Comparison of ENCODE assay signal across 15 cellular contexts in the genomic region with DNA sequence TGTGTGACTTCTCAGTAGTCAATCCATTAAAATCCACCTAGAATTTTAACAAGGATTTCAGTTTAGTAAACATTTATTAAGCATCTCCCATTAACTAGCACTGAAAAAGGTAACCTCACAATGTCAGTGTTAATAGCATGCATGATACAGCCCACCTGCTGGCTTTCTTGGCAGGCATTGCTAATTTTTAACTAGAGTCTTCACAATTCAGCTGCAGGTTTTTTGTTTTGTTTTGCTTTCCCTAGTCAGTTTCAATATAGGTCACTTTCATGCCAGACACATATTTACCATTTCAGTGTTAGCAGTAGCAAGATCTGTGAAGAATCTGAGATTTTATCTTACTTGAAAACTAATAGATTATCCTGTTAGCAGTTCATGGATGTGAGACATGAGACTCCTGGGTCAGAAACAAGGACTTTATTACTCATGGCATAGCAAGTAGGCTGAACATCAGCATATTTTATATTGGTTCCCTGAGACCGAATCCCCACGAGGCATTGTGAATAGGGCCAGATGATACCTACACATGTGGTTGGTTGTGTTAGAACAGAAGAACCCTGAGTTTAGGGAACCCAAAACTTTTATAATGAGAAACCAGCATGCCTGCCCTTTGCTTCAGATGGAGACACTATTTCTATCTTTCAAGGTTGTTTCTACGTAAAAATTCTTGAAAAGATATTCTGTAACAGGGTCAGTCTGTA.
A peak's percentile ranks its signal among the peaks of the same experiment; 100 is the strongest.
DNase-seq lines count a peak whose midpoint lies in the region; ATAC-seq and TF ChIP-seq lines count a peak whose summit lies in the region.
"Had no signal": no experiment of that assay in that cellular context is flagged by ENCODE, and none has a peak within 500 bp of the region (broad histone marks: within the 10 kb centered on the region; RNA-seq: fewer than 3 reads in every experiment).

No MANE protein-coding gene starts in this region.

- TF ChIP-seq POLR2A in testis (IDR thresholded peaks at IDR 0.05), result no peak

- H3K4me3 ChIP-seq in testis, result no peak overlapping the region
- H3K4me3 ChIP-seq: left ventricle myocardium inferior had no signal

- H3K4me3 Mint-ChIP-seq in CD14-positive monocyte (no peak overlapping the region), osteocyte (ENCODE audit: unreplicated experiment) (no peak overlapping the region)
- H3K4me3 Mint-ChIP-seq: activated CD4-positive, alpha-beta memory T cell treated with anti-CD3 and anti-CD28 coated beads, Interleukin-2, amount 10 ng/mL, durations not matched to agents 7 days and 5 days; activated naive CD8-positive, alpha-beta T cell treated with anti-CD3 and anti-CD28 coated beads, Interleukin-2, amount 10 ng/mL, durations not matched to agents 7 days and 5 days had no signal

- H3K9me3 Mint-ChIP-seq in CD14-positive monocyte (peaks cover 0 to 2% (median 0%) of the 10 kb centered on the region in 7 donors), osteocyte (ENCODE audit: unreplicated experiment) (no peaks in the 10 kb centered on the region)
- H3K9me3 Mint-ChIP-seq: activated CD4-positive, alpha-beta memory T cell treated with anti-CD3 and anti-CD28 coated beads, Interleukin-2, amount 10 ng/mL, durations not matched to agents 7 days and 5 days; activated naive CD8-positive, alpha-beta T cell treated with anti-CD3 and anti-CD28 coated beads, Interleukin-2, amount 10 ng/mL, durations not matched to agents 7 days and 5 days had no signal

- H3K9me3 ChIP-seq in testis, result no peaks in the 10 kb centered on the region
- H3K9me3 ChIP-seq: left ventricle myocardium inferior had no signal

- no peak for TF ChIP-seq CTCF in CD14-positive monocyte (IDR thresholded peaks at IDR 0.05)
- no peak for TF ChIP-seq CTCF in osteocyte (IDR thresholded peaks at IDR 0.05)
- no peak for TF ChIP-seq CTCF in testis (IDR thresholded peaks at IDR 0.05)

- ATAC-seq in GM19043 (IDR thresholded peaks at IDR 0.05; ENCODE audit: low read depth, unreplicated experiment), result peak; percentile 93
- ATAC-seq in GM21737 (IDR thresholded peaks at IDR 0.05; ENCODE audit: unreplicated experiment), result peak; percentile 94
- peak; percentile 78 for ATAC-seq in HG03103 (IDR thresholded peaks at IDR 0.05; ENCODE audit: low read depth, unreplicated experiment)

- 27 to 50% methylated on average over 3 of the region's 3 CpGs for WGBS in testis, 2 donors

- no peak overlapping the region for H3K27ac Mint-ChIP-seq in CD14-positive monocyte
- no peak overlapping the region for H3K27ac Mint-ChIP-seq in osteocyte (ENCODE audit: unreplicated experiment)
- H3K27ac Mint-ChIP-seq: activated CD4-positive, alpha-beta memory T cell treated with anti-CD3 and anti-CD28 coated beads, Interleukin-2, amount 10 ng/mL, durations not matched to agents 7 days and 5 days; activated naive CD8-positive, alpha-beta T cell treated with anti-CD3 and anti-CD28 coated beads, Interleukin-2, amount 10 ng/mL, durations not matched to agents 7 days and 5 days had no signal

- peaks cover 0 to 1% (median 1%) of the 10 kb centered on the region in 3 donors for H3K27me3 Mint-ChIP-seq in CD14-positive monocyte (ENCODE audit: low read depth in 3 of 3)
- H3K27me3 Mint-ChIP-seq in osteocyte (ENCODE audit: unreplicated experiment), result peaks cover 11% of the 10 kb centered on the region
- H3K27me3 Mint-ChIP-seq: activated CD4-positive, alpha-beta memory T cell treated with anti-CD3 and anti-CD28 coated beads, Interleukin-2, amount 10 ng/mL, durations not matched to agents 7 days and 5 days had no signal

- intact Hi-C loops in CD14-positive monocyte (cut with micrococcal nuclease), result no loop called here
- intact Hi-C loops in testis (cut with DNase I; ENCODE audit: low total_unique reads), result no loop called here

- H3K27me3 ChIP-seq in testis, result no peaks in the 10 kb centered on the region

- no peaks in the 10 kb centered on the region for H3K36me3 ChIP-seq in testis (ENCODE audit: low read depth, missing control alignments)
- H3K36me3 ChIP-seq: left ventricle myocardium inferior had no signal

- no peak overlapping the region for H3K27ac ChIP-seq in testis
- H3K27ac ChIP-seq: left ventricle myocardium inferior had no signal

- DNase-seq in kidney tubule cell (ENCODE audit: low spot score), result peak; percentile 9
- DNase-seq in activated T-cell treated with anti-CD3 and anti-CD28 coated beads, Interleukin-2, amount 50 U/mL, for 48 hours, result no peak
- no peak for DNase-seq in CD14-positive monocyte (ENCODE audit: low spot score)
- DNase-seq in osteocyte (ENCODE audit: extremely low spot score, unreplicated experiment), result no peak
- DNase-seq in testis, result no peak
- DNase-seq: activated CD4-positive, alpha-beta memory T cell treated with anti-CD3 and anti-CD28 coated beads, Interleukin-2, amount 10 ng/mL, durations not matched to agents 7 days and 5 days; activated naive CD8-positive, alpha-beta T cell treated with anti-CD3 and anti-CD28 coated beads, Interleukin-2, amount 10 ng/mL, durations not matched to agents 7 days and 5 days; cortex of kidney; foreskin fibroblast; GOT3; left ventricle myocardium inferior; NCI-H526 treated with DMSO at 0.1 percent for 48 hours had no signal

- H3K36me3 Mint-ChIP-seq in CD14-positive monocyte, result no peaks in the 10 kb centered on the region
- no peaks in the 10 kb centered on the region for H3K36me3 Mint-ChIP-seq in osteocyte (ENCODE audit: unreplicated experiment)
- H3K36me3 Mint-ChIP-seq: activated naive CD8-positive, alpha-beta T cell treated with anti-CD3 and anti-CD28 coated beads, Interleukin-2, amount 10 ng/mL, durations not matched to agents 7 days and 5 days had no signal

- H3K4me1 ChIP-seq in testis, result no peaks in the 10 kb centered on the region
- H3K4me1 ChIP-seq: left ventricle myocardium inferior had no signal

- H3K4me1 Mint-ChIP-seq in CD14-positive monocyte, result no peaks in the 10 kb centered on the region
- no peaks in the 10 kb centered on the region for H3K4me1 Mint-ChIP-seq in osteocyte (ENCODE audit: unreplicated experiment)
- H3K4me1 Mint-ChIP-seq: activated CD4-positive, alpha-beta memory T cell treated with anti-CD3 and anti-CD28 coated beads, Interleukin-2, amount 10 ng/mL, durations not matched to agents 7 days and 5 days; activated naive CD8-positive, alpha-beta T cell treated with anti-CD3 and anti-CD28 coated beads, Interleukin-2, amount 10 ng/mL, durations not matched to agents 7 days and 5 days had no signal
